9 cellular contexts compared by ENCODE assay signal in the genomic region with DNA sequence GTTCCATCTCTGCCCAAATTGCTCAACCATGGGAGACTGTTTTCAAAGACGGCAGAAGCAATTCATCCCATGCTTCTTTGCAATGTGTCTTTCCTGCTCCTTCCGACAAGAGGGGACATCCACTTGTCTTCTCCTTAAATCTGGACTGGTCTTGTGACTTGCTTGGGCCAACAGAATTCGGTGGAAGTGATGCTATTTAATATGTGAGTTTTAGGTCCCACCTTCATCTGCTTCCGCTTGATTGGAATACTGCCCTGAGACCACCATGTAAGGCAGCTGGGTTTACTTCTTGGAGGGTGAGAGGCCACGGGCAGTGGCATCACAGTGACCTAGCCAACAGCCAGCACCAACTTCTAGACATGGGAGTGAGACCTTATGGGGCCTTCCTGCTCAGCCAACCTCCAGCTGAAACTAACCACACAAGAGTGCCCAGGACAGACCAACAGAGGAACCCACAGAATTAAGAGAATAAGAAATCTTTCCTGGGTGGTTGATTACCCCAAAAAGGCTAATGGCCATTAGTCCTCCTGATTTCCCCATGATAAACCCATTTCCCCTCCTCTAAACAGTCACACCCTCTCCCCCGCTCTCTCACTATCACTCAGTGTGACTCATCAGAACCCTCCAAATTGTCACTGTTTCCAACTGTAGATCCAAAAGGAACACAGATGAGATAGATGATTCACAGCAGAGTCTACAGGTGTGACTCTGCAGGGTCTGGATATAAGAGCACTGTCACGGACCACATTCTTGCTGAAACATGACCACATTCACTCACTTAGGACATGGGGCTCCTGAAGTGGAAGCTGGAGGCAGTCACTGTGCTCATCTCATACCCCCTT. TPM values are rescaled to one million over a fixed set of nuclear protein-coding genes. Genes with fewer than 3 reads are reported as not detected.
DNase-seq lines count a peak whose midpoint lies in the region; ATAC-seq and TF ChIP-seq lines count a peak whose summit lies in the region.
"Had no signal": no experiment of that assay in that cellular context is flagged by ENCODE, and none has a peak within 500 bp of the region (broad histone marks: within the 10 kb centered on the region; RNA-seq: fewer than 3 reads in every experiment).

No MANE protein-coding gene starts in this region.

- no peaks in the 10 kb centered on the region for H3K4me1 ChIP-seq in HEK293 (ENCODE audit: control insufficient read depth, insufficient read depth, low read length)
- peaks cover 20% of the 10 kb centered on the region for H3K4me1 ChIP-seq in lower lobe of right lung

- no peak overlapping the region for H3K27ac ChIP-seq in HEK293 (ENCODE audit: extremely low read depth, low read depth, low read length)
- H3K27ac ChIP-seq in lower lobe of right lung: peak overlapping the region; percentile 66

- no peaks in the 10 kb centered on the region for H3K27me3 ChIP-seq in lower lobe of right lung (ENCODE audit: low read depth)

- peak; percentile 54 for ATAC-seq in GM18502 (IDR thresholded peaks at IDR 0.05; ENCODE audit: poor library complexity, unreplicated experiment)
- ATAC-seq in lower lobe of right lung: peak in 1 of 2 donors; percentile 40

- intact Hi-C loops in lower lobe of right lung (cut with DNase I): no loop called here

- POLR2A ChIA-PET in HEK293 (lab: Yijun Ruan, JAX): no interaction called here

- peak; percentile 76 for DNase-seq in SW480 (ENCODE audit: low spot score)
- no peak for DNase-seq in lower lobe of right lung
- DNase-seq in midbrain (lab: John Stamatoyannopoulos, UW): no peak
- no peak for DNase-seq in DMS79 treated with DMSO at 0.1 percent for 48 hours (lab: John Stamatoyannopoulos, UW)
- DNase-seq in HK-2 (ENCODE audit: unreplicated experiment): no peak
- DNase-seq in AG20443 (ENCODE audit: low spot score): no peak
- DNase-seq: stimulated activated CD4-positive, alpha-beta T cell treated with anti-CD3 and anti-CD28 coated beads, Interleukin-4, amount 100 ng/mL, for 1 hour had no signal

- CTCF ChIA-PET in HEK293 (lab: Yijun Ruan, JAX): interaction anchor here (1.1 to 2.9 kb wide), 4 partner anchors 8 to 221 kb away, joined by 4 to 17 read pairs (median 5); partner anchors contain the start of gene HS1BP3

- TF ChIP-seq CTCF in HEK293 (tag by site-specific recombination; IDR thresholded peaks at IDR 0.05) (no peak), lower lobe of right lung (IDR thresholded peaks at IDR 0.05) (no peak)

- no peaks in the 10 kb centered on the region for H3K36me3 ChIP-seq in HEK293 (ENCODE audit: control insufficient read depth in 2 of 2, insufficient read depth in 1 of 2, low read length in 2 of 2)
- H3K36me3 ChIP-seq in lower lobe of right lung: no peaks in the 10 kb centered on the region

- H3K9me3 ChIP-seq in HEK293 (ENCODE audit: control insufficient read depth, insufficient read depth, low read depth, low read length) (no peaks in the 10 kb centered on the region), lower lobe of right lung (no peaks in the 10 kb centered on the region)

- H3K4me3 ChIP-seq in HEK293 (ENCODE audit: low read depth, low read length): no peak overlapping the region
- H3K4me3 ChIP-seq in lower lobe of right lung: no peak overlapping the region

TF ChIP-seq in HEK293, 187 proteins besides CTCF, POLR2A, EP300 and RAD21:
- 0 out of 2 replicates have a peak, but pooled peaks have one; percentile 36 for TF ChIP-seq ZNF600 (tag by site-specific recombination; IDR thresholded peaks at IDR 0.05)
- 0 out of 2 replicates have a peak, but pooled peaks have one; percentile 21 for TF ChIP-seq ZBTB17 (tag by site-specific recombination; IDR thresholded peaks at IDR 0.05)
- no peak for TF ChIP-seq ZNF341 (tag by site-specific recombination; IDR thresholded peaks at IDR 0.05; ENCODE audit: low read depth)
- peak; percentile 89 for TF ChIP-seq SCRT2 (tag by site-specific recombination; IDR thresholded peaks at IDR 0.05)
- no peak for TF ChIP-seq GFI1B (tag by site-specific recombination; IDR thresholded peaks at IDR 0.05)
TF ChIP-seq in HEK293: peak in this region for 3.

RNA-seq across cellular contexts. Expression of gene RHOB, which starts 16.2 kb away (rescaled TPM):
- 176 TPM for total RNA-seq in lower lobe of right lung
